ENCODE assay signal across 14 cellular contexts in genomic region chr5:119409235-119409815, GRCh38. TPM values are rescaled to one million over a fixed set of nuclear protein-coding genes. Genes with fewer than 3 reads are reported as not detected.
A peak's percentile ranks its signal among the peaks of the same experiment; 100 is the strongest.
DNase-seq lines count a peak whose midpoint lies in the region; ATAC-seq, FAIRE-seq and TF ChIP-seq lines count a peak whose summit lies in the region.
"Had no signal": no experiment of that assay in that cellular context is flagged by ENCODE, and none has a peak within 500 bp of the region (broad histone marks: within the 10 kb centered on the region; RNA-seq: fewer than 3 reads in every experiment).

No MANE protein-coding gene starts in this region.

- H3K9ac ChIP-seq in HepG2 (ENCODE audit: insufficient read depth, low read depth, low read length) = no peak overlapping the region
- H3K9ac ChIP-seq in OCI-LY3 (ENCODE audit: low read length) = no peak overlapping the region

- 16% methylated on average over 3 of the region's 3 CpGs for WGBS in HepG2 (ENCODE audit: low lambda C conversion rate)
- 52% methylated on average over 2 of the region's 3 CpGs for WGBS in right lobe of liver (ENCODE audit: insufficient coverage, low coverage, low lambda C conversion rate, missing lambda C conversion rate)

- no peaks in the 10 kb centered on the region for H3K36me3 ChIP-seq in HepG2 (replicated peaks in 1 of 2; ENCODE audit: control insufficient read depth in 1 of 2, insufficient read depth in 2 of 2, low read length in 2 of 2)
- H3K36me3 ChIP-seq in right lobe of liver = no peaks in the 10 kb centered on the region
- H3K36me3 ChIP-seq in OCI-LY3 (replicated peaks; ENCODE audit: low read depth, low read length) = no peaks in the 10 kb centered on the region
- H3K36me3 ChIP-seq in left lung = no peaks in the 10 kb centered on the region
- no peaks in the 10 kb centered on the region for H3K36me3 ChIP-seq in PC-9 (ENCODE audit: low read depth)
- no peaks in the 10 kb centered on the region for H3K36me3 ChIP-seq in gastrocnemius medialis
- H3K36me3 ChIP-seq: BE2C had no signal

- intact Hi-C loops in HepG2 (cut with micrococcal nuclease; ENCODE audit: unreplicated experiment) (no loop called here), right lobe of liver (cut with DNase I) (no loop called here), left lung (cut with DNase I) (no loop called here), PC-9 (cut with micrococcal nuclease; ENCODE audit: unreplicated experiment) (no loop called here), gastrocnemius medialis (cut with DNase I; ENCODE audit: low total_unique reads) (no loop called here)

- DNase-seq in HepG2 (ENCODE audit: low spot score) = no peak
- no peak for DNase-seq in right lobe of liver
- DNase-seq in left lung = no peak
- DNase-seq in GM03348 (ENCODE audit: low spot score) = no peak
- DNase-seq in PC-9 = no peak
- DNase-seq in gastrocnemius medialis = no peak
- DNase-seq: BE2C; IMR-90; naive thymus-derived CD8-positive, alpha-beta T cell; NCI-H446 treated with DMSO at 0.1 percent for 48 hours; stimulated activated naive CD4-positive, alpha-beta T cell treated with Interleukin-2 at 50 U/mL for 16 hours had no signal

- no peaks in the 10 kb centered on the region for H4K20me1 ChIP-seq in HepG2 (ENCODE audit: insufficient read depth, low read length)
- no peaks in the 10 kb centered on the region for H4K20me1 ChIP-seq in OCI-LY3 (ENCODE audit: insufficient read depth, low read length)
- H4K20me1 ChIP-seq in PC-9 (ENCODE audit: insufficient read depth) = no peaks in the 10 kb centered on the region

- no peaks in the 10 kb centered on the region for H3K79me2 ChIP-seq in HepG2 (ENCODE audit: insufficient read depth, low read length)
- no peaks in the 10 kb centered on the region for H3K79me2 ChIP-seq in OCI-LY3 (ENCODE audit: low read length)
- H3K79me2 ChIP-seq in PC-9 (ENCODE audit: low read depth) = no peaks in the 10 kb centered on the region

- ATAC-seq in HepG2 (peak; percentile 52), right lobe of liver (no peak), GM21786 (IDR thresholded peaks at IDR 0.05; ENCODE audit: unreplicated experiment) (peak; percentile 43), left lung (no peak), gastrocnemius medialis (no peak)
- ATAC-seq: naive thymus-derived CD8-positive, alpha-beta T cell had no signal

- TF ChIP-seq CTCF in HepG2 (CRISPR knock-in tag; IDR thresholded peaks at IDR 0.05) (peak; percentile 47), right lobe of liver (IDR thresholded peaks at IDR 0.05) (no peak), OCI-LY3 (IDR thresholded peaks at IDR 0.05; ENCODE audit: low read depth, low read length) (peak; percentile 46), left lung (IDR thresholded peaks at IDR 0.05) (no peak), PC-9 (conservative IDR thresholded peaks at IDR 0.05) (no peak), gastrocnemius medialis (IDR thresholded peaks at IDR 0.05 in 4 of 5, conservative IDR thresholded peaks at IDR 0.05 in 1 of 5) (no peak)

- H3K4me3 ChIP-seq in HepG2 (replicated peaks in 1 of 3; ENCODE audit: insufficient read depth in 1 of 3, low read depth in 2 of 3, low read length in 3 of 3) (no peak overlapping the region), right lobe of liver (no peak overlapping the region), OCI-LY3 (ENCODE audit: low read length) (no peak overlapping the region), left lung (no peak overlapping the region), PC-9 (no peak overlapping the region), gastrocnemius medialis (no peak overlapping the region)

- BruUV-seq in HepG2 (replicated peaks; lab: Mats Ljungman, UMichigan) = no TSS peak
- no TSS peak for BruUV-seq in PC-9 (replicated peaks; lab: Mats Ljungman, UMichigan)

- no peak overlapping the region for H3K27ac ChIP-seq in HepG2 (ENCODE audit: extremely low read length, insufficient read depth, low read length)
- H3K27ac ChIP-seq in right lobe of liver = no peak overlapping the region
- no peak overlapping the region for H3K27ac ChIP-seq in OCI-LY3 (ENCODE audit: low read length)
- no peak overlapping the region for H3K27ac ChIP-seq in left lung
- H3K27ac ChIP-seq in PC-9 = no peak overlapping the region
- no peak overlapping the region for H3K27ac ChIP-seq in gastrocnemius medialis
- H3K27ac ChIP-seq: epithelial cell of prostate had no signal

- POLR2A ChIA-PET in HepG2 (lab: Yijun Ruan, JAX) = no interaction called here
- POLR2A ChIA-PET in PC-9 (lab: Charles Lee; ENCODE audit: unreplicated experiment) = no interaction called here

- no peaks in the 10 kb centered on the region for H3K9me2 ChIP-seq in PC-9 (ENCODE audit: insufficient read depth)

- H3K9me3 ChIP-seq in HepG2 (ENCODE audit: low read length) (no peaks in the 10 kb centered on the region), right lobe of liver (no peaks in the 10 kb centered on the region), OCI-LY3 (ENCODE audit: insufficient read depth, low read length) (no peaks in the 10 kb centered on the region), left lung (no peaks in the 10 kb centered on the region), PC-9 (ENCODE audit: insufficient read depth, low read depth) (no peaks in the 10 kb centered on the region), gastrocnemius medialis (no peaks in the 10 kb centered on the region)
- H3K9me3 ChIP-seq: BE2C had no signal

- no peak for TF ChIP-seq RAD21 in HepG2 (CRISPR knock-in tag; IDR thresholded peaks at IDR 0.05)

- peaks cover 15% of the 10 kb centered on the region for H3K4me1 ChIP-seq in HepG2 (ENCODE audit: insufficient read depth, low read length)
- peaks cover 0 to 5% (median 0%) of the 10 kb centered on the region in 4 donors for H3K4me1 ChIP-seq in right lobe of liver
- peaks cover 69% of the 10 kb centered on the region for H3K4me1 ChIP-seq in OCI-LY3 (ENCODE audit: low read length)
- peaks cover 0 to 28% of the 10 kb centered on the region in 2 donors for H3K4me1 ChIP-seq in left lung
- H3K4me1 ChIP-seq in PC-9 (replicated peaks; ENCODE audit: insufficient read depth) = peaks cover 14% of the 10 kb centered on the region; the same call in 1 of the 2 replicates
- H3K4me1 ChIP-seq in gastrocnemius medialis = peaks cover 0 to 5% of the 10 kb centered on the region in 2 donors
- H3K4me1 ChIP-seq: BE2C had no signal

- TF ChIP-seq EP300 in HepG2 (IDR thresholded peaks at IDR 0.05; ENCODE audit: low read depth in 2 of 2, low read length in 2 of 2) (no peak), HepG2 (CRISPR knock-in tag; IDR thresholded peaks at IDR 0.05; ENCODE audit: borderline replicate concordance) (no peak)

- H3K27me3 ChIP-seq in HepG2 (ENCODE audit: control insufficient read depth in 1 of 2, insufficient read depth in 2 of 2, low read length in 2 of 2) (0 out of 5 replicates have a peak, but pooled peaks cover 1 to 10% of the 10 kb centered on the region in 2 experiments), right lobe of liver (no peaks in the 10 kb centered on the region), OCI-LY3 (ENCODE audit: low read depth, low read length) (no peaks in the 10 kb centered on the region), left lung (no peaks in the 10 kb centered on the region), PC-9 (ENCODE audit: insufficient read depth, low read depth) (no peaks in the 10 kb centered on the region), gastrocnemius medialis (no peaks in the 10 kb centered on the region)
- H3K27me3 ChIP-seq: BE2C had no signal

- H2AFZ ChIP-seq in HepG2 (ENCODE audit: low read length) = no peak overlapping the region
- H2AFZ ChIP-seq in OCI-LY3 (ENCODE audit: low read depth, low read length) = no peak overlapping the region
- no peak overlapping the region for H2AFZ ChIP-seq in PC-9

- H3K4me2 ChIP-seq in HepG2 (ENCODE audit: low read depth, low read length) (no peak overlapping the region), OCI-LY3 (ENCODE audit: low read length) (peak overlapping the region; percentile 2; the same call in 1 of the 2 replicates), PC-9 (no peak overlapping the region)

- H3F3A ChIP-seq in PC-9 (ENCODE audit: insufficient read depth, low read depth) = no peaks in the 10 kb centered on the region

- TF ChIP-seq POLR2A in HepG2 (IDR thresholded peaks at IDR 0.05; ENCODE audit: insufficient read depth in 1 of 2, low read depth in 2 of 2, low read length in 2 of 2) = no peak
- no peak for TF ChIP-seq POLR2A in right lobe of liver (IDR thresholded peaks at IDR 0.05)
- no peak for TF ChIP-seq POLR2A in gastrocnemius medialis (IDR thresholded peaks at IDR 0.05)

- CTCF ChIA-PET in HepG2 (lab: Yijun Ruan, JAX; ENCODE audit: low intra/inter-chr PET ratio, low total read pairs) (no interaction called here), PC-9 (lab: Charles Lee) (no interaction called here)

- in situ Hi-C loops in HepG2 (cut with HindIII; ENCODE audit: extremely low pct_ligation_motif_present, low pct_unique_long_range_greater_than_20kb) (no loop called here), gastrocnemius medialis (cut with MboI; ENCODE audit: low sequenced_read_pairs in 4 of 4) (loop anchor here in 1 of 4 donors (25.0 kb wide), 1 partner anchor 422 kb away; the partner anchor contains the start of gene DTWD2)

- FAIRE-seq in HepG2 (lab: Jason Lieb, UNC) = peak; percentile 12

RNA-seq across cellular contexts. Expression of gene HSD17B4, which starts 43.0 kb away (rescaled TPM):
- total RNA-seq in HepG2 (2016; rRNA removed; fragmentation: Illumina TruSeq; extraction: Trizol) (399 and 508 TPM in 2 replicates), right lobe of liver (100 to 1,000 TPM; 380 to 571 (median 473) TPM), left lung (100 to 1,000 TPM; 351 to 413 TPM), PC-9 (2021) (148 and 226 TPM in 2 replicates), gastrocnemius medialis (100 to 1,000 TPM in 1 of 4 donors, 10 to 100 TPM in 3; 60.9 to 200 (median 83.1) TPM)
- total RNA-seq in HepG2 (2016; cell fraction: cytosol; rRNA removed; fragmentation: Illumina TruSeq; extraction: Trizol; ENCODE audit: low read depth) = 60.7 and 79.3 TPM in 2 replicates
- 397 and 512 TPM in 2 replicates for total RNA-seq in HepG2 (2016; cell fraction: insoluble cytoplasmic fraction; rRNA removed; fragmentation: Illumina TruSeq; extraction: Trizol)
- total RNA-seq in HepG2 (2016; cell fraction: membrane; rRNA removed; fragmentation: Illumina TruSeq; extraction: Trizol) = 102 and 119 TPM in 2 replicates
- 218 and 251 TPM in 2 replicates for total RNA-seq in HepG2 (2016; cell fraction: nucleus; rRNA removed; fragmentation: Illumina TruSeq; extraction: Trizol)
- polyA plus RNA-seq in HepG2 (2011; rRNA removed) = 163 and 178 TPM in 2 replicates
- polyA plus RNA-seq in HepG2 (2011; cell fraction: cytosol; rRNA removed) = 98.0 and 194 TPM in 2 replicates
- 119 and 175 TPM in 2 replicates for polyA plus RNA-seq in HepG2 (2011; cell fraction: nucleus; rRNA removed)
- polyA plus RNA-seq in HepG2 (2012) = 153 and 212 TPM in 2 replicates
- polyA plus RNA-seq in HepG2 (2016; cell fraction: cytosol; fragmentation: Illumina TruSeq; extraction: Trizol; ENCODE audit: low read depth) = 35.4 and 40.3 TPM in 2 replicates
- polyA plus RNA-seq in HepG2 (2016; cell fraction: insoluble cytoplasmic fraction; fragmentation: Illumina TruSeq; extraction: Trizol; ENCODE audit: low read depth) = 332 and 336 TPM in 2 replicates
- polyA plus RNA-seq in HepG2 (2016; cell fraction: membrane; fragmentation: Illumina TruSeq; extraction: Trizol; ENCODE audit: low read depth) = 57.1 and 67.7 TPM in 2 replicates
- polyA plus RNA-seq in HepG2 (2016; cell fraction: nucleus; fragmentation: Illumina TruSeq; extraction: Trizol; ENCODE audit: insufficient read depth, low read depth) = 221 and 269 TPM in 2 replicates
- 271 and 288 TPM in 2 replicates for polyA minus RNA-seq in HepG2 (2011; rRNA and poly(A)+ RNA removed; ENCODE audit: low replicate concordance)
- polyA minus RNA-seq in HepG2 (2011; cell fraction: cytosol; rRNA and poly(A)+ RNA removed) = 117 and 147 TPM in 2 replicates
- 131 and 184 TPM in 2 replicates for polyA minus RNA-seq in HepG2 (2011; cell fraction: nucleus; rRNA and poly(A)+ RNA removed)

RNA-seq across cellular contexts. Expression of gene TNFAIP8, which starts 53.5 kb away (rescaled TPM):
- total RNA-seq in HepG2 (2016; rRNA removed; fragmentation: Illumina TruSeq; extraction: Trizol) (11.2 and 14.9 TPM in 2 replicates), right lobe of liver (10 to 100 TPM in 2 of 6 experiments, 1 to 10 TPM in 4; 2.2 to 26.7 (median 5.4) TPM), left lung (10 to 100 TPM; 15.6 to 30.1 TPM), PC-9 (2021) (15.0 and 16.4 TPM in 2 replicates), gastrocnemius medialis (1 to 10 TPM in 3 of 4 donors, under 1 TPM in 1; 0.20 to 5.8 (median 2.0) TPM)
- 3.2 and 3.7 TPM in 2 replicates for total RNA-seq in HepG2 (2016; cell fraction: cytosol; rRNA removed; fragmentation: Illumina TruSeq; extraction: Trizol; ENCODE audit: low read depth)
- 13.3 and 15.4 TPM in 2 replicates for total RNA-seq in HepG2 (2016; cell fraction: insoluble cytoplasmic fraction; rRNA removed; fragmentation: Illumina TruSeq; extraction: Trizol)
- 7.0 and 8.4 TPM in 2 replicates for total RNA-seq in HepG2 (2016; cell fraction: membrane; rRNA removed; fragmentation: Illumina TruSeq; extraction: Trizol)
- 3.7 and 5.8 TPM in 2 replicates for total RNA-seq in HepG2 (2016; cell fraction: nucleus; rRNA removed; fragmentation: Illumina TruSeq; extraction: Trizol)
- 4.9 and 6.4 TPM in 2 replicates for polyA plus RNA-seq in HepG2 (2011; rRNA removed)
- polyA plus RNA-seq in HepG2 (2011; cell fraction: cytosol; rRNA removed) = 6.7 and 7.1 TPM in 2 replicates
- polyA plus RNA-seq in HepG2 (2011; cell fraction: nucleus; rRNA removed) = 2.5 TPM in 2 replicates
- 6.2 and 6.6 TPM in 2 replicates for polyA plus RNA-seq in HepG2 (2012)
- 1.0 and 1.2 TPM in 2 replicates for polyA plus RNA-seq in HepG2 (2016; cell fraction: cytosol; fragmentation: Illumina TruSeq; extraction: Trizol; ENCODE audit: low read depth)
- 16.1 and 16.3 TPM in 2 replicates for polyA plus RNA-seq in HepG2 (2016; cell fraction: insoluble cytoplasmic fraction; fragmentation: Illumina TruSeq; extraction: Trizol; ENCODE audit: low read depth)
- 2.5 and 2.7 TPM in 2 replicates for polyA plus RNA-seq in HepG2 (2016; cell fraction: membrane; fragmentation: Illumina TruSeq; extraction: Trizol; ENCODE audit: low read depth)
- 5.1 and 5.5 TPM in 2 replicates for polyA plus RNA-seq in HepG2 (2016; cell fraction: nucleus; fragmentation: Illumina TruSeq; extraction: Trizol; ENCODE audit: insufficient read depth, low read depth)
- 3.0 and 11.3 TPM in 2 replicates for polyA minus RNA-seq in HepG2 (2011; rRNA and poly(A)+ RNA removed; ENCODE audit: low replicate concordance)
- polyA minus RNA-seq in HepG2 (2011; cell fraction: cytosol; rRNA and poly(A)+ RNA removed) = 8.5 and 9.0 TPM in 2 replicates
- 5.5 and 10.3 TPM in 2 replicates for polyA minus RNA-seq in HepG2 (2011; cell fraction: nucleus; rRNA and poly(A)+ RNA removed)

Comparison
In these comparisons a context has a peak if more than half of its experiments do, and no peak if none do; other contexts are left out.
1. ATAC-seq: peak in HepG2 (single experiment) and GM21786 (single experiment); none in right lobe of liver (0 of 4), left lung (single experiment) and gastrocnemius medialis (0 of 2).
2. CTCF ChIP-seq: peak in HepG2 (single experiment) and OCI-LY3 (single experiment); none in right lobe of liver (0 of 4), left lung (0 of 2), PC-9 (single experiment) and gastrocnemius medialis (0 of 5).